Comparison of ENCODE assay signal across 35 cellular contexts in genomic region chr19:30704716-30705115, GRCh38.
"Had no signal": no experiment of that assay in that cellular context is flagged by ENCODE, and none has a peak within 500 bp of the region (broad histone marks: within the 10 kb centered on the region; RNA-seq: fewer than 3 reads in every experiment).

No MANE protein-coding gene starts in this region.

- H3K4me3 ChIP-seq: MG63 had no signal

- DNase-seq: Karpas-422, Kasumi-1, MG63, MM.1S, MV-4-11, NCI-H1048, NCI-H1092, NCI-H1092 treated with DMSO at 0.1 percent for 48 hours, NCI-H1105, NCI-H1105 treated with DMSO at 0.1 percent for 48 hours, NCI-H1417, NCI-H1417 treated with DMSO at 0.1 percent for 48 hours, NCI-H1436, NCI-H1436 treated with DMSO at 0.1 percent for 48 hours, NCI-H146, NCI-H1694, NCI-H1694 treated with DMSO at 0.1 percent for 48 hours, NCI-H187, NCI-H187 treated with DMSO at 0.1 percent for 48 hours, NCI-H1930, NCI-H2029, NCI-H2029 treated with DMSO at 0.1 percent for 48 hours, NCI-H2081, NCI-H2081 treated with DMSO at 0.1 percent for 48 hours, NCI-H2107, NCI-H2171, NCI-H2171 treated with DMSO at 0.1 percent for 48 hours, NCI-H2227 treated with DMSO at 0.1 percent for 48 hours, NCI-H226, NCI-H345, NCI-H446, NCI-H446 treated with DMSO at 0.1 percent for 48 hours, NCI-H510A, NCI-H510A treated with DMSO at 0.1 percent for 48 hours, NCI-H524 had no signal

- H3K9me3 ChIP-seq: MG63 had no signal

- H3K36me3 ChIP-seq: MG63 had no signal
